18 cellular contexts compared by ENCODE assay signal in the genomic region with DNA sequence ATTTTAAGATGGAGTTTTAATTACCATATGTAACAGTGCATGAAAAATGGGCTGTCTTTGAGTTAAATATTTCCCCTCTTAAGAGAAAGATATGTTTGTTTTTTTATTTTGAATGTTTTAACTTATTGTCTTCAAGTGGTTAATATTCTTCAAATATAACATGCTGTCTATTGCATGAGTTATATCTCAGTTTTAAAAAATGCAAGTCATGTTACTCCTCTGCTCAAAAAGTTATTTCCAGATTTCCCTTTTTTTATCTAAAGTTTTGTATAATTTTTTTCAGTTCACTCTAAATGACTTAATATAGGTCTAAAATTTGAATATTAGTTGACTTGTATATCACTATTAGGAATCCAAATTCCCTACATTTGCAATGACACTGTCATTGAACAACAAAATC. TPM values are rescaled to one million over a fixed set of nuclear protein-coding genes. Genes with fewer than 3 reads are reported as not detected.
DNase-seq lines count a peak whose midpoint lies in the region; ATAC-seq, FAIRE-seq and TF ChIP-seq lines count a peak whose summit lies in the region.
"Had no signal": no experiment of that assay in that cellular context is flagged by ENCODE, and none has a peak within 500 bp of the region (broad histone marks: within the 10 kb centered on the region; RNA-seq: fewer than 3 reads in every experiment).

No MANE protein-coding gene starts in this region.

- TF ChIP-seq CTCF in GM23338 (conservative IDR thresholded peaks at IDR 0.05; ENCODE audit: low read depth in 2 of 2), result no peak
- TF ChIP-seq CTCF in K562 (IDR thresholded peaks at IDR 0.05 in 2 of 3, conservative IDR thresholded peaks at IDR 0.05 in 1 of 3; ENCODE audit: insufficient read depth in 2 of 3, low read depth in 1 of 3, low read length in 3 of 3), result no peak

- no peak for ATAC-seq in GM23338
- no peak for ATAC-seq in K562
- no peak for ATAC-seq in GM18511 (IDR thresholded peaks at IDR 0.05; ENCODE audit: unreplicated experiment)
- no peak for ATAC-seq in left cardiac atrium
- ATAC-seq: CD8-positive, alpha-beta T cell had no signal

- H3K4me2 ChIP-seq in GM23338, result peak overlapping the region; percentile 21
- H3K4me2 ChIP-seq in K562 (ENCODE audit: insufficient read depth, low read length), result no peak overlapping the region
- H3K4me2 ChIP-seq: KMS-11 had no signal

- peaks cover 13% of the 10 kb centered on the region for H3K4me1 Mint-ChIP-seq in GM23338

- H3K9me2 ChIP-seq in GM23338 (ENCODE audit: insufficient read depth), result no peaks in the 10 kb centered on the region

- H3K27ac Mint-ChIP-seq in GM23338, result peak overlapping the region; percentile 88; the same call in 1 of the 2 replicates
- H3K27ac Mint-ChIP-seq: CD14-positive monocyte; CD8-positive, alpha-beta T cell; HFFc6; IgD-negative memory B cell had no signal

- H2AFZ ChIP-seq in GM23338, result no peak overlapping the region
- H2AFZ ChIP-seq in K562 (ENCODE audit: low read depth, low read length), result no peak overlapping the region

- H3K9me1 ChIP-seq in K562 (ENCODE audit: control insufficient read depth, insufficient read depth, low read length), result no peaks in the 10 kb centered on the region

- TF ChIP-seq EP300 in K562 (IDR thresholded peaks at IDR 0.05; ENCODE audit: low read length), result no peak

- H3K27ac ChIP-seq in GM23338 (ENCODE audit: low read depth) (no peak overlapping the region), HUES64 (ENCODE audit: low read depth, low read length) (0 out of 2 replicates have a peak overlapping the region, but pooled peaks have one; percentile 12), K562 (ENCODE audit: extremely low read depth, low read depth, low read length) (no peak overlapping the region)
- H3K27ac ChIP-seq: KMS-11 had no signal

- in situ Hi-C loops in K562 (cut with MboI), result no loop called here

- no peaks in the 10 kb centered on the region for H4K20me1 ChIP-seq in GM23338 (replicated peaks; ENCODE audit: insufficient read depth)
- H4K20me1 ChIP-seq in K562 (replicated peaks; ENCODE audit: control insufficient read depth, insufficient read depth, low read length), result no peaks in the 10 kb centered on the region

- no peaks in the 10 kb centered on the region for H3K9me3 ChIP-seq in HUES64 (ENCODE audit: insufficient read depth, low read depth, low read length)
- no peaks in the 10 kb centered on the region for H3K9me3 ChIP-seq in K562 (replicated peaks; ENCODE audit: control insufficient read depth, insufficient read depth, low read depth, low read length)

- no peaks in the 10 kb centered on the region for H3F3A ChIP-seq in GM23338 (replicated peaks; ENCODE audit: low read depth)

- H3K36me3 Mint-ChIP-seq in GM23338 (ENCODE audit: low read depth), result peaks cover 3% of the 10 kb centered on the region; the same call in 1 of the 3 replicates
- H3K36me3 Mint-ChIP-seq: CD8-positive, alpha-beta T cell; IgD-negative memory B cell had no signal

- 0 out of 2 replicates have a peak overlapping the region, but pooled peaks have one; percentile 3 for H3K4me3 ChIP-seq in GM23338
- no peak overlapping the region for H3K4me3 ChIP-seq in HUES64 (ENCODE audit: low read length)
- H3K4me3 ChIP-seq in K562, result no peak overlapping the region

- no peak overlapping the region for H3K9ac ChIP-seq in HUES64 (ENCODE audit: low read depth, low read length)
- H3K9ac ChIP-seq in K562 (ENCODE audit: insufficient read depth in 1 of 2, low read depth in 2 of 2, low read length in 2 of 2), result no peak overlapping the region
- H3K9ac ChIP-seq: KMS-11 had no signal

- DNase-seq in GM23338 (ENCODE audit: low spot score) (no peak), K562 (ENCODE audit: extremely low read depth in 1 of 4, low spot score in 3 of 4) (no peak), superior temporal gyrus (ENCODE audit: extremely low spot score) (peak; percentile 36), Ammon's horn (ENCODE audit: low spot score) (no peak), left cardiac atrium (no peak)
- DNase-seq: CD8-positive, alpha-beta T cell; COR-L47; DND-41; GF-D8; GOT3; HCEC 1CT; HFFc6 had no signal

- no TSS peak for BruUV-seq in K562 (replicated peaks; lab: Mats Ljungman, UMichigan)

- H3K79me2 ChIP-seq in GM23338 (replicated peaks; ENCODE audit: insufficient read depth) (no peaks in the 10 kb centered on the region), K562 (ENCODE audit: control insufficient read depth, insufficient read depth, low read length) (no peaks in the 10 kb centered on the region)

- H3K9me3 Mint-ChIP-seq in GM23338, result peaks cover 3% of the 10 kb centered on the region; the same call in 1 of the 3 replicates
- H3K9me3 Mint-ChIP-seq: CD8-positive, alpha-beta T cell; HFFc6; IgD-negative memory B cell had no signal

- H3K4me1 ChIP-seq in GM23338 (ENCODE audit: insufficient read depth) (peaks cover 21% of the 10 kb centered on the region), HUES64 (ENCODE audit: insufficient read depth, low read length) (peaks cover 13% of the 10 kb centered on the region; the same call in 1 of the 2 replicates), K562 (replicated peaks in 1 of 2; ENCODE audit: control insufficient read depth in 2 of 2, insufficient read depth in 2 of 2, low read length in 2 of 2) (peaks cover 1 to 2% of the 10 kb centered on the region in 2 experiments; a peak in 4 of 5 replicates)

- no peak for TF ChIP-seq POLR2A in K562 (conservative IDR thresholded peaks at IDR 0.05)

- H3K27me3 ChIP-seq in GM23338 (ENCODE audit: insufficient read depth) (peaks cover 17% of the 10 kb centered on the region), HUES64 (ENCODE audit: insufficient read depth, low read length) (peaks cover 15% of the 10 kb centered on the region), K562 (ENCODE audit: control insufficient read depth in 2 of 2, insufficient read depth in 2 of 2, low read length in 2 of 2) (peaks cover 0 to 6% of the 10 kb centered on the region in 2 experiments; a peak in 2 of 5 replicates)

- CTCF ChIA-PET in K562 (lab: Yijun Ruan, JAX; ENCODE audit: low intra/inter-chr PET ratio), result no interaction called here

- no peak for TF ChIP-seq RAD21 in K562 (CRISPR knock-in tag; conservative IDR thresholded peaks at IDR 0.05 in 1 of 2, IDR thresholded peaks at IDR 0.05 in 1 of 2)

- POLR2A ChIA-PET in K562 (lab: Yijun Ruan, JAX), result no interaction called here

- intact Hi-C loops in K562 (cut with micrococcal nuclease), result loop anchor here (10.0 kb wide), 1 partner anchor 115 kb away; the partner anchor contains the start of gene CNOT2
- intact Hi-C loops in left cardiac atrium (cut with DNase I), result no loop called here

- FAIRE-seq in K562 (lab: Jason Lieb, UNC), result no peak
- FAIRE-seq: D721Med had no signal

- H3K27me3 Mint-ChIP-seq in GM23338 (ENCODE audit: insufficient read depth, low read depth, poor library complexity), result peaks cover 9% of the 10 kb centered on the region

- H3K36me3 ChIP-seq in GM23338 (ENCODE audit: insufficient read depth) (no peaks in the 10 kb centered on the region), HUES64 (ENCODE audit: insufficient read depth, low read length) (0 out of 2 replicates have a peak, but pooled peaks cover 5% of the 10 kb centered on the region), K562 (ENCODE audit: control insufficient read depth, insufficient read depth, low read length) (no peaks in the 10 kb centered on the region)

- H3K4me3 Mint-ChIP-seq in GM23338, result no peak overlapping the region
- H3K4me3 Mint-ChIP-seq: CD14-positive monocyte; CD8-positive, alpha-beta T cell; HFFc6; IgD-negative memory B cell had no signal

TF ChIP-seq in GM23338, 12 proteins besides CTCF, POLR2A, EP300 and RAD21:
- TF ChIP-seq JUNB (IDR thresholded peaks at IDR 0.05; ENCODE audit: unreplicated experiment), result no peak

TF ChIP-seq in K562, 482 proteins besides CTCF, POLR2A, EP300 and RAD21:
- peak; percentile 47; the same call in 1 of the 2 replicates for TF ChIP-seq MAFG (tag; conservative IDR thresholded peaks at IDR 0.05)
- no peak for TF ChIP-seq ATF4 (CRISPR knock-in tag; IDR thresholded peaks at IDR 0.05)
- TF ChIP-seq HDAC6 (IDR thresholded peaks at IDR 0.05; ENCODE audit: low read depth, low read length), result no peak
- peak; percentile 51 for TF ChIP-seq NFE2 (IDR thresholded peaks at IDR 0.05; ENCODE audit: low read depth)
- TF ChIP-seq NFE2L1 (tag; IDR thresholded peaks at IDR 0.05; ENCODE audit: borderline replicate concordance, low read depth), result peak; percentile 70
- TF ChIP-seq MAFF (IDR thresholded peaks at IDR 0.05; ENCODE audit: low read length), result peak; percentile 42; the same call in 1 of the 2 replicates
- peak; percentile 27; the same call in 1 of the 2 replicates for TF ChIP-seq C11orf30 (IDR thresholded peaks at IDR 0.05; ENCODE audit: low read depth)

RNA-seq across cellular contexts. Expression of gene KCNMB4, which starts 5.9 kb away (rescaled TPM):
- total RNA-seq in GM23338 (2014; rRNA removed; shearing (Covaris generic)), result 14.7 and 18.0 TPM in 2 replicates
- polyA plus RNA-seq in GM23338 (2016; fragmentation: Nextera tagmentation; extraction: Ambion mirVana) (9.4 and 11.3 TPM in 2 replicates), K562 (2011; rRNA removed) (0.08 and 0.34 TPM in 2 replicates), K562 (2014; fragmentation: Illumina TruSeq; extraction: Trizol) (0.04 and 0.06 TPM in 2 replicates), K562 (2014; fragmentation: Nextera tagmentation; extraction: Ambion mirVana) (under 1 TPM; 0.01 TPM), K562 (2014; rRNA removed) (0.11 TPM in 1 of 2 replicates, not detected in the other)
- 9.8 TPM for polyA plus RNA-seq in HUES64 (2013, experiment 1 of 2)
- polyA plus RNA-seq in HUES64 (2013, experiment 2 of 2), result 12.3 TPM
- 0.05 TPM in 1 of 2 replicates, not detected in the other for total RNA-seq in K562 (2011; cell fraction: chromatin; rRNA removed; ENCODE audit: low replicate concordance)
- not detected in 2 replicates for total RNA-seq in K562 (2011; cell fraction: nucleolus; rRNA removed)
- not detected in 2 replicates for total RNA-seq in K562 (2011; cell fraction: nucleoplasm; rRNA removed)
- total RNA-seq in K562 (2014; rRNA removed) (0.05 TPM in 1 of 2 replicates, not detected in the other), K562 (2014; rRNA removed; fragmentation: Illumina TruSeq; extraction: Trizol) (0.06 TPM in 1 of 2 replicates, not detected in the other), K562 (2015; rRNA removed; fragmentation: Illumina TruSeq; extraction: Trizol) (0.14 and 0.23 TPM in 2 replicates), K562 (2021) (0.07 and 0.11 TPM in 2 replicates), left cardiac atrium (1 to 10 TPM; 2.3 to 2.6 TPM)
- 0.06 and 0.25 TPM in 2 replicates for polyA plus RNA-seq in K562 (2011; cell fraction: cytosol; rRNA removed)
- 0.11 TPM in 2 replicates for polyA plus RNA-seq in K562 (2011; cell fraction: nucleus; rRNA removed)
- polyA plus RNA-seq in K562 (2012), result 0.07 and 0.15 TPM in 2 replicates
- 0.07 and 0.24 TPM in 2 replicates for polyA minus RNA-seq in K562 (2011; rRNA and poly(A)+ RNA removed)
- polyA minus RNA-seq in K562 (2011; cell fraction: cytosol; rRNA and poly(A)+ RNA removed), result not detected in 2 replicates
- 0.11 TPM in 1 of 2 replicates, not detected in the other for polyA minus RNA-seq in K562 (2011; cell fraction: nucleus; rRNA and poly(A)+ RNA removed)
